ENCODE assay signal across 8 cellular contexts in genomic region chr16:30094541-30095165, GRCh38. TPM values are rescaled to one million over a fixed set of nuclear protein-coding genes. Genes with fewer than 3 reads are reported as not detected.
DNase-seq lines count a peak whose midpoint lies in the region; ATAC-seq and TF ChIP-seq lines count a peak whose summit lies in the region.
"Had no signal": no experiment of that assay in that cellular context is flagged by ENCODE, and none has a peak within 500 bp of the region (broad histone marks: within the 10 kb centered on the region; RNA-seq: fewer than 3 reads in every experiment).

No MANE protein-coding gene starts in this region.

- peak overlapping the region; percentile 91 to 95 for H3K4me3 Mint-ChIP-seq in stimulated activated naive B cell treated with anti-CD40 and anti-IgM and Interleukin-4, amounts not matched to agents 10 μg/mL and 1 μg/mL and 100 μg/mL, for 72 hours

- no peak for ATAC-seq in left lung
- no peak for ATAC-seq in stimulated activated naive B cell treated with anti-CD40 and anti-IgM and Interleukin-4, amounts not matched to agents 10 μg/mL and 1 μg/mL and 100 μg/mL, for 72 hours (replicated peaks)
- no peak for ATAC-seq in HG03439 (IDR thresholded peaks at IDR 0.05; ENCODE audit: unreplicated experiment)
- no peak for ATAC-seq in aorta (ENCODE audit: low FRiP score)
- ATAC-seq: left colon had no signal

- H3K4me3 ChIP-seq in HFF-Myc (replicated peaks; ENCODE audit: low read depth, low read length) (0 out of 2 replicates have a peak overlapping the region, but pooled peaks have one; percentile 46), left lung (peak overlapping the region; percentile 63 to 73), aorta (ENCODE audit: low read length in 2 of 2) (peak overlapping the region in 1 of 2 donors; percentile 79)

- no peak for TF ChIP-seq CTCF in HFF-Myc (IDR thresholded peaks at IDR 0.05; ENCODE audit: low read depth, low read length, missing control alignments)
- no peak for TF ChIP-seq CTCF in left lung (IDR thresholded peaks at IDR 0.05)

- peaks cover 29% of the 10 kb centered on the region in 2 donors for H3K36me3 Mint-ChIP-seq in stimulated activated naive B cell treated with anti-CD40 and anti-IgM and Interleukin-4, amounts not matched to agents 10 μg/mL and 1 μg/mL and 100 μg/mL, for 72 hours

- H3K4me1 Mint-ChIP-seq in stimulated activated naive B cell treated with anti-CD40 and anti-IgM and Interleukin-4, amounts not matched to agents 10 μg/mL and 1 μg/mL and 100 μg/mL, for 72 hours, result peaks cover 26 to 55% of the 10 kb centered on the region in 2 donors

- H3K4me1 ChIP-seq in left lung (peaks cover 28 to 66% of the 10 kb centered on the region in 2 donors), aorta (ENCODE audit: control insufficient read depth in 1 of 2, insufficient read depth in 2 of 2, low read length in 2 of 2) (no peaks in the 10 kb centered on the region)

- H3K27me3 ChIP-seq in left lung (no peaks in the 10 kb centered on the region), aorta (ENCODE audit: control insufficient read depth in 1 of 2, insufficient read depth in 2 of 2, low read length in 1 of 2) (no peaks in the 10 kb centered on the region)

- H3K36me3 ChIP-seq in left lung (peaks cover 0 to 14% of the 10 kb centered on the region in 2 donors), aorta (ENCODE audit: control insufficient read depth in 1 of 2, insufficient read depth in 2 of 2, low read length in 1 of 2) (peaks cover 0 to 2% of the 10 kb centered on the region in 2 donors)

- H3K27ac Mint-ChIP-seq in stimulated activated naive B cell treated with anti-CD40 and anti-IgM and Interleukin-4, amounts not matched to agents 10 μg/mL and 1 μg/mL and 100 μg/mL, for 72 hours, result peak overlapping the region; percentile 96

- DNase-seq in HFF-Myc (ENCODE audit: extremely low read depth, low read depth) (no peak), left lung (peak in 1 of 2 donors; percentile 76), NCI-H69 (lab: John Stamatoyannopoulos, UW) (no peak), aorta (no peak)
- no peak for DNase-seq in stimulated activated naive B cell treated with anti-CD40 and anti-IgM and Interleukin-4, amounts not matched to agents 10 μg/mL and 1 μg/mL and 100 μg/mL, for 72 hours

- H3K9me3 Mint-ChIP-seq in stimulated activated naive B cell treated with anti-CD40 and anti-IgM and Interleukin-4, amounts not matched to agents 10 μg/mL and 1 μg/mL and 100 μg/mL, for 72 hours, result peaks cover 13% of the 10 kb centered on the region in 2 donors

- H3K9me3 ChIP-seq in left lung (peaks cover 4 to 33% of the 10 kb centered on the region in 2 donors), aorta (ENCODE audit: control insufficient read depth, low read length) (no peaks in the 10 kb centered on the region)

- H3K27ac ChIP-seq in angular gyrus (ENCODE audit: low read depth, low read length) (peak overlapping the region; percentile 99), left lung (peak overlapping the region; percentile 90 to 98), aorta (ENCODE audit: low read depth in 1 of 2, low read length in 2 of 2) (peak overlapping the region in 1 of 2 donors; percentile 66)

- intact Hi-C loops in left lung (cut with DNase I) (no loop called here), aorta (cut with DNase I) (loop anchor here in 1 of 2 donors (10.0 kb wide), 1 partner anchor 310 kb away; the partner anchor contains the start of gene ZNF771)

- no peaks in the 10 kb centered on the region for H3K27me3 Mint-ChIP-seq in stimulated activated naive B cell treated with anti-CD40 and anti-IgM and Interleukin-4, amounts not matched to agents 10 μg/mL and 1 μg/mL and 100 μg/mL, for 72 hours

- 73 to 81% methylated on average over 11 of the region's 11 CpGs for WGBS in aorta, 2 donors

RNA-seq across cellular contexts. Expression of gene YPEL3, which starts 1.4 kb away (rescaled TPM):
- total RNA-seq in left lung (10 to 100 TPM; 57.5 to 79.5 TPM), aorta (10 to 100 TPM; 66.0 to 90.3 TPM)
- 100 to 1,000 TPM in 1 of 2 donors, 10 to 100 TPM in 1; 94.2 to 240 TPM for polyA plus RNA-seq in aorta

RNA-seq across cellular contexts. Expression of gene TBX6, which starts 2.9 kb away (rescaled TPM):
- 1 to 10 TPM; 1.6 TPM for total RNA-seq in left lung
- total RNA-seq in aorta, result 1 to 10 TPM in 1 of 2 donors, under 1 TPM in 1; 0.62 to 1.4 TPM
- polyA plus RNA-seq in aorta, result 1 to 10 TPM in 1 of 2 donors, not detected in 1; 1.7 TPM

RNA-seq across cellular contexts. Expression of gene GDPD3, which starts 18.7 kb away (rescaled TPM):
- 1 to 10 TPM; 5.6 to 9.0 TPM for total RNA-seq in left lung
- 10 to 100 TPM in 1 of 2 donors, 1 to 10 TPM in 1; 6.0 to 18.1 TPM for total RNA-seq in aorta
- polyA plus RNA-seq in aorta, result 10 to 100 TPM in 1 of 2 donors, 1 to 10 TPM in 1; 2.1 to 22.8 TPM

RNA-seq across cellular contexts. Expression of gene PPP4C, which starts 18.9 kb away (rescaled TPM):
- total RNA-seq in left lung (10 to 100 TPM; 82.5 to 89.8 TPM), aorta (10 to 100 TPM; 50.2 to 51.0 TPM)
- polyA plus RNA-seq in aorta, result 10 to 100 TPM; 58.0 to 70.3 TPM

RNA-seq across cellular contexts. Expression of gene MAPK3, which starts 28.4 kb away (rescaled TPM):
- total RNA-seq in left lung (10 to 100 TPM; 70.1 to 95.1 TPM), aorta (100 to 1,000 TPM in 1 of 2 donors, 10 to 100 TPM in 1; 95.0 to 138 TPM)
- 100 to 1,000 TPM; 110 to 135 TPM for polyA plus RNA-seq in aorta
